24 cellular contexts compared by ENCODE assay signal in genomic region chr7:67692425-67692824, GRCh38.
DNase-seq lines count a peak whose midpoint lies in the region; ATAC-seq, FAIRE-seq and TF ChIP-seq lines count a peak whose summit lies in the region.
"Had no signal": no experiment of that assay in that cellular context is flagged by ENCODE, and none has a peak within 500 bp of the region (broad histone marks: within the 10 kb centered on the region; RNA-seq: fewer than 3 reads in every experiment).

No MANE protein-coding gene starts in this region.

- DNase-seq in DMS79 (lab: John Stamatoyannopoulos, UW) (peak; percentile 2), DMS79 treated with DMSO at 0.1 percent for 48 hours (lab: John Stamatoyannopoulos, UW) (no peak), NCI-H446 (lab: John Stamatoyannopoulos, UW) (peak; percentile 9 to 51), bronchial epithelial cell (ENCODE audit: low read depth) (peak; percentile 49), globus pallidus (ENCODE audit: low spot score) (no peak), mesothelial cell of epicardium (ENCODE audit: low spot score in 2 of 2, unreplicated experiment in 2 of 2) (no peak)
- no peak for DNase-seq in activated T-cell treated with anti-CD3 and anti-CD28 coated beads, Interleukin-2, amount 50 U/mL, for 24 hours
- DNase-seq: 8988T; activated B cell treated with CpG ODN at 0.5 μM for 24 hours; activated CD4-positive, alpha-beta memory T cell treated with anti-CD3 and anti-CD28 coated beads for 36 hours; activated gamma-delta T cell; amniotic stem cell; Calu3; GDM1; hypothalamus; KBM-7; NCI-H2107; retina; upper lobe of left lung had no signal

- H3K36me3 ChIP-seq in bronchial epithelial cell (ENCODE audit: control insufficient read depth, insufficient read depth, low read length), result no peaks in the 10 kb centered on the region
- H3K36me3 ChIP-seq: upper lobe of left lung had no signal

- peaks cover 18% of the 10 kb centered on the region for H3K9me3 Mint-ChIP-seq in activated T-cell treated with anti-CD3 and anti-CD28 coated beads, Interleukin-2, amount 50 U/mL, for 24 hours
- H3K9me3 Mint-ChIP-seq in mesothelial cell of epicardium, result peaks cover 8% of the 10 kb centered on the region

- H3K27ac Mint-ChIP-seq in activated T-cell treated with anti-CD3 and anti-CD28 coated beads, Interleukin-2, amount 50 U/mL, for 24 hours, result no peak overlapping the region
- H3K27ac Mint-ChIP-seq in mesothelial cell of epicardium, result no peak overlapping the region
- H3K27ac Mint-ChIP-seq: activated B cell treated with CpG ODN at 0.5 μM for 24 hours; activated CD4-positive, alpha-beta memory T cell treated with anti-CD3 and anti-CD28 coated beads for 36 hours; GM23338 had no signal

- no peak for ATAC-seq in HG03025 (IDR thresholded peaks at IDR 0.05; ENCODE audit: low FRiP score, unreplicated experiment)
- ATAC-seq: GM23338 had no signal

- FAIRE-seq in bronchial epithelial cell (lab: Jason Lieb, UNC), result no peak
- FAIRE-seq: frontal cortex, keratinocyte had no signal

- no peaks in the 10 kb centered on the region for H3K27me3 Mint-ChIP-seq in activated T-cell treated with anti-CD3 and anti-CD28 coated beads, Interleukin-2, amount 50 U/mL, for 24 hours
- peaks cover 8% of the 10 kb centered on the region for H3K27me3 Mint-ChIP-seq in mesothelial cell of epicardium (ENCODE audit: low read depth)
- H3K27me3 Mint-ChIP-seq: activated B cell treated with CpG ODN at 0.5 μM for 24 hours; activated CD4-positive, alpha-beta memory T cell treated with anti-CD3 and anti-CD28 coated beads for 36 hours; central memory CD8-positive, alpha-beta T cell had no signal

- no peaks in the 10 kb centered on the region for H3K36me3 Mint-ChIP-seq in activated T-cell treated with anti-CD3 and anti-CD28 coated beads, Interleukin-2, amount 50 U/mL, for 24 hours (ENCODE audit: low read depth)
- no peaks in the 10 kb centered on the region for H3K36me3 Mint-ChIP-seq in mesothelial cell of epicardium
- H3K36me3 Mint-ChIP-seq: activated CD4-positive, alpha-beta memory T cell treated with anti-CD3 and anti-CD28 coated beads for 36 hours had no signal

- H3K4me3 Mint-ChIP-seq in activated T-cell treated with anti-CD3 and anti-CD28 coated beads, Interleukin-2, amount 50 U/mL, for 24 hours, result no peak overlapping the region
- H3K4me3 Mint-ChIP-seq in mesothelial cell of epicardium, result no peak overlapping the region
- H3K4me3 Mint-ChIP-seq: activated B cell treated with CpG ODN at 0.5 μM for 24 hours; activated CD4-positive, alpha-beta memory T cell treated with anti-CD3 and anti-CD28 coated beads for 36 hours; central memory CD8-positive, alpha-beta T cell; GM23338 had no signal

- TF ChIP-seq CTCF in bronchial epithelial cell (IDR thresholded peaks at IDR 0.05; ENCODE audit: insufficient read depth, low read length, severe bottlenecking), result no peak
- no peak for TF ChIP-seq CTCF in mesothelial cell of epicardium (IDR thresholded peaks at IDR 0.05; ENCODE audit: unreplicated experiment)

- no peaks in the 10 kb centered on the region for H3K27me3 ChIP-seq in bronchial epithelial cell (ENCODE audit: control insufficient read depth, insufficient read depth, low read length)
- H3K27me3 ChIP-seq: upper lobe of left lung had no signal

- no peaks in the 10 kb centered on the region for H3K4me1 Mint-ChIP-seq in activated T-cell treated with anti-CD3 and anti-CD28 coated beads, Interleukin-2, amount 50 U/mL, for 24 hours (ENCODE audit: low read depth)
- H3K4me1 Mint-ChIP-seq in mesothelial cell of epicardium, result peaks cover 8% of the 10 kb centered on the region
- H3K4me1 Mint-ChIP-seq: activated B cell treated with CpG ODN at 0.5 μM for 24 hours; central memory CD8-positive, alpha-beta T cell; GM23338 had no signal

- no peak overlapping the region for H3K4me3 ChIP-seq in bronchial epithelial cell (ENCODE audit: low read depth, low read length)
- H3K4me3 ChIP-seq: GM23338, upper lobe of left lung had no signal

Comparison
In these comparisons a context has a peak if more than half of its experiments do, and no peak if none do; other contexts are left out.
1. DNase-seq: peak in DMS79 (single experiment), NCI-H446 (2 of 2) and bronchial epithelial cell (single experiment); none in DMS79 treated with DMSO at 0.1 percent for 48 hours (single experiment), activated T-cell treated with anti-CD3 and anti-CD28 coated beads, Interleukin-2, amount 50 U/mL, for 24 hours (single experiment), globus pallidus (single experiment) and mesothelial cell of epicardium (0 of 2).